In the genomic region with DNA sequence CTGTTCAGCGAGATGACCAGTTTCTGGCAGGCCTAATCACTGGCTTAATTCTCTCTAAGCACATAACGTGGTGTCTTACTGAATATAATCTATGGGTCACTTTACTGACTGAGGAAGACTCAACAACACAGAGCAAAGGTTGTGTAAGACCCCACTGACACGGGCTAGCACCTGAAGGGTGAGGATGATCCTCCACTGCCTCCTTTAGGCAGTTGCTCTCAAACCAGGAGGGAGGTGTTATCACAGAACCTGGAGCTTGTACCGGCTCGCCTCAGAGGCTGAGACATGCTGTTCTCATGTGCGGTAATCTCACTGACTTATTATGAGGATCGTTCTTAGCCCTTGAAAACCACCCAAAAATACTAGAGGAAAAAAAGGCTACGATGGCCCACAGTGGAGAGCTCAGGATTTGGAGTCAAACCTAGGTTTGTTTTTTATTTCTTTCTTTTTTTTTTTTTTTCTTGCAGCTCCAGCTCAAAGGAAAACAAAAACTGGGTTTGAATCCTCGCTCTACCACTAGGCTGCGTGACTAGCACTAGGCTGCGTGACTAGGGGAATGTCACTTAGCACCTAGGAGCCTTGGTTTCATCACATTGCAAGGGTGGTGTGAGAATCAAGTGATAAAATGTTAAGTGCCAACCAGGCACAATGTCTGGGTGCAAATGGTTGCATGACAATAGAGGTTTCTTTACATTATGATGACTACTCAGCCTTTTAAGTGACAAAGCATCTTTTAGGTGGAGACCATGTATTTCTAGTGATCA, we compare ENCODE assay signal across 10 cellular contexts. TPM values are rescaled to one million over a fixed set of nuclear protein-coding genes. Genes with fewer than 3 reads are reported as not detected.
A peak's percentile ranks its signal among the peaks of the same experiment; 100 is the strongest.
DNase-seq lines count a peak whose midpoint lies in the region; ATAC-seq and TF ChIP-seq lines count a peak whose summit lies in the region.
"Had no signal": no experiment of that assay in that cellular context is flagged by ENCODE, and none has a peak within 500 bp of the region (broad histone marks: within the 10 kb centered on the region; RNA-seq: fewer than 3 reads in every experiment).

No MANE protein-coding gene starts in this region.

- TF ChIP-seq CTCF in left ventricle myocardium inferior (IDR thresholded peaks at IDR 0.05; ENCODE audit: borderline replicate concordance), result no peak
- TF ChIP-seq CTCF in left lung (IDR thresholded peaks at IDR 0.05), result no peak
- no peak for TF ChIP-seq CTCF in upper lobe of left lung (IDR thresholded peaks at IDR 0.05)
- TF ChIP-seq CTCF in chondrocyte (IDR thresholded peaks at IDR 0.05), result no peak

- H3K9me3 ChIP-seq in left ventricle myocardium inferior (replicated peaks), result no peaks in the 10 kb centered on the region
- H3K9me3 ChIP-seq in left lung, result no peaks in the 10 kb centered on the region
- no peaks in the 10 kb centered on the region for H3K9me3 ChIP-seq in upper lobe of left lung
- H3K9me3 ChIP-seq: BE2C, uterus had no signal

- WGBS in upper lobe of left lung, 2 donors, result 87 to 88% methylated on average over 11 of the region's 11 CpGs

- intact Hi-C loops in left ventricle myocardium inferior (cut with micrococcal nuclease) (loop anchor here (10.0 kb wide), 1 partner anchor 70 kb away; no protein-coding TSS in a partner anchor), left ventricle myocardium superior (cut with micrococcal nuclease) (no loop called here), left lung (cut with DNase I) (no loop called here)
- intact Hi-C loops in activated T-helper 2 cell treated with anti-CD3 and anti-CD28 coated beads, Interferon-gamma antibody, Interleukin-2, Interleukin-4, amounts not matched to agents 10 μg/mL and 5 μg/mL and 100 μg/mL, durations not matched to agents 14 hours and 24 hours and 36 hours (cut with micrococcal nuclease), result loop anchor here (1.0 to 10.0 kb wide), 5 partner anchors 7 to 470 kb away; partner anchors contain the start of gene FNDC3A

- no peak for DNase-seq in left ventricle myocardium inferior
- DNase-seq in left ventricle myocardium superior, result no peak
- DNase-seq in activated T-helper 2 cell treated with anti-CD3 and anti-CD28 coated beads, Interferon-gamma antibody, Interleukin-2, Interleukin-4, amounts not matched to agents 10 μg/mL and 5 μg/mL and 100 μg/mL, durations not matched to agents 14 hours and 24 hours and 36 hours (ENCODE audit: low spot score), result no peak
- no peak for DNase-seq in left lung
- DNase-seq in upper lobe of left lung, result no peak
- no peak for DNase-seq in NCI-H2196 (lab: John Stamatoyannopoulos, UW; ENCODE audit: unreplicated experiment)
- DNase-seq in GF-D8 (lab: John Stamatoyannopoulos, UW), result no peak
- no peak for DNase-seq in chondrocyte (ENCODE audit: low spot score)
- DNase-seq: BE2C, uterus had no signal

- TF ChIP-seq POLR2A in upper lobe of left lung (IDR thresholded peaks at IDR 0.05), result no peak

- H3K9me3 Mint-ChIP-seq in activated T-helper 2 cell treated with anti-CD3 and anti-CD28 coated beads, Interferon-gamma antibody, Interleukin-2, Interleukin-4, amounts not matched to agents 10 μg/mL and 5 μg/mL and 100 μg/mL, durations not matched to agents 14 hours and 24 hours and 36 hours, result no peaks in the 10 kb centered on the region
- H3K9me3 Mint-ChIP-seq in chondrocyte (ENCODE audit: low read depth), result no peaks in the 10 kb centered on the region

- peaks cover 4% of the 10 kb centered on the region for H3K27me3 Mint-ChIP-seq in activated T-helper 2 cell treated with anti-CD3 and anti-CD28 coated beads, Interferon-gamma antibody, Interleukin-2, Interleukin-4, amounts not matched to agents 10 μg/mL and 5 μg/mL and 100 μg/mL, durations not matched to agents 14 hours and 24 hours and 36 hours (ENCODE audit: low read depth)
- no peaks in the 10 kb centered on the region for H3K27me3 Mint-ChIP-seq in chondrocyte (ENCODE audit: low read depth)

- H3K4me3 ChIP-seq in left ventricle myocardium inferior, result no peak overlapping the region
- H3K4me3 ChIP-seq in left lung, result no peak overlapping the region
- no peak overlapping the region for H3K4me3 ChIP-seq in upper lobe of left lung
- H3K4me3 ChIP-seq: uterus had no signal

- no peaks in the 10 kb centered on the region for H3K27me3 ChIP-seq in left ventricle myocardium inferior (ENCODE audit: low read depth)
- no peaks in the 10 kb centered on the region for H3K27me3 ChIP-seq in left lung
- H3K27me3 ChIP-seq in upper lobe of left lung, result no peaks in the 10 kb centered on the region
- H3K27me3 ChIP-seq: BE2C, uterus had no signal

- H3K4me1 ChIP-seq in left ventricle myocardium inferior (peaks cover 31% of the 10 kb centered on the region), left lung (peaks cover 12 to 60% of the 10 kb centered on the region in 2 donors), upper lobe of left lung (peaks cover 20 to 32% (median 25%) of the 10 kb centered on the region in 4 donors)
- H3K4me1 ChIP-seq: BE2C, uterus had no signal

- H3K27ac ChIP-seq in left ventricle myocardium inferior (replicated peaks) (peak overlapping the region; percentile 83), left lung (peak overlapping the region; percentile 76 to 87), upper lobe of left lung (peak overlapping the region; percentile 70 to 87 (median 84))

- H3K27ac Mint-ChIP-seq in activated T-helper 2 cell treated with anti-CD3 and anti-CD28 coated beads, Interferon-gamma antibody, Interleukin-2, Interleukin-4, amounts not matched to agents 10 μg/mL and 5 μg/mL and 100 μg/mL, durations not matched to agents 14 hours and 24 hours and 36 hours, result peak overlapping the region; percentile 73
- H3K27ac Mint-ChIP-seq in chondrocyte (ENCODE audit: unreplicated experiment), result no peak overlapping the region

- no peak for ATAC-seq in left ventricle myocardium superior
- ATAC-seq in left lung, result no peak
- no peak for ATAC-seq in upper lobe of left lung (ENCODE audit: low FRiP score in 2 of 2)

- peaks cover 18% of the 10 kb centered on the region for H3K36me3 ChIP-seq in left ventricle myocardium inferior
- H3K36me3 ChIP-seq in left lung, result peaks cover 0 to 7% of the 10 kb centered on the region in 2 donors
- H3K36me3 ChIP-seq in upper lobe of left lung, result no peaks in the 10 kb centered on the region
- H3K36me3 ChIP-seq: BE2C, uterus had no signal

- no peak overlapping the region for H3K4me3 Mint-ChIP-seq in activated T-helper 2 cell treated with anti-CD3 and anti-CD28 coated beads, Interferon-gamma antibody, Interleukin-2, Interleukin-4, amounts not matched to agents 10 μg/mL and 5 μg/mL and 100 μg/mL, durations not matched to agents 14 hours and 24 hours and 36 hours (ENCODE audit: low read depth)
- H3K4me3 Mint-ChIP-seq in chondrocyte (ENCODE audit: unreplicated experiment), result no peak overlapping the region

- H3K36me3 Mint-ChIP-seq in activated T-helper 2 cell treated with anti-CD3 and anti-CD28 coated beads, Interferon-gamma antibody, Interleukin-2, Interleukin-4, amounts not matched to agents 10 μg/mL and 5 μg/mL and 100 μg/mL, durations not matched to agents 14 hours and 24 hours and 36 hours (ENCODE audit: low read depth), result peaks cover 61% of the 10 kb centered on the region
- peaks cover 11% of the 10 kb centered on the region for H3K36me3 Mint-ChIP-seq in chondrocyte (ENCODE audit: low read depth)

- H3K4me1 Mint-ChIP-seq in activated T-helper 2 cell treated with anti-CD3 and anti-CD28 coated beads, Interferon-gamma antibody, Interleukin-2, Interleukin-4, amounts not matched to agents 10 μg/mL and 5 μg/mL and 100 μg/mL, durations not matched to agents 14 hours and 24 hours and 36 hours (ENCODE audit: low read depth), result peaks cover 74% of the 10 kb centered on the region
- H3K4me1 Mint-ChIP-seq in chondrocyte (ENCODE audit: low read depth), result peaks cover 12% of the 10 kb centered on the region

- TF ChIP-seq EP300 in upper lobe of left lung (IDR thresholded peaks at IDR 0.05), result no peak

RNA-seq across cellular contexts. Expression of gene RCBTB2, which starts 28.1 kb away (rescaled TPM):
- total RNA-seq in left ventricle myocardium inferior (14.8 TPM), left ventricle myocardium superior (13.5 TPM), left lung (10 to 100 TPM; 17.1 to 17.2 TPM), upper lobe of left lung (10 to 100 TPM in 3 of 6 donors, 1 to 10 TPM in 3; 5.5 to 17.0 (median 9.9) TPM), chondrocyte (8.6 to 13.3 TPM (median 9.4 TPM) in 3 replicates)
- 2.7 and 3.4 TPM in 2 replicates for total RNA-seq in activated T-helper 2 cell treated with anti-CD3 and anti-CD28 coated beads, Interferon-gamma antibody, Interleukin-2, Interleukin-4, amounts not matched to agents 10 μg/mL and 5 μg/mL and 100 μg/mL, durations not matched to agents 14 hours and 24 hours and 36 hours

Comparison
In these comparisons a context has a peak if more than half of its experiments do, and no peak if none do; other contexts are left out.
1. intact Hi-C loops: an anchor here in left ventricle myocardium inferior (10.0 kb wide) and activated T-helper 2 cell treated with anti-CD3 and anti-CD28 coated beads, Interferon-gamma antibody, Interleukin-2, Interleukin-4, amounts not matched to agents 10 μg/mL and 5 μg/mL and 100 μg/mL, durations not matched to agents 14 hours and 24 hours and 36 hours (1.0 to 10.0 kb wide); none called in left ventricle myocardium superior and left lung.